ENCODE assay signal across 8 cellular contexts in genomic region chr12:108634225-108634795, GRCh38. TPM values are rescaled to one million over a fixed set of nuclear protein-coding genes. Genes with fewer than 3 reads are reported as not detected.
DNase-seq lines count a peak whose midpoint lies in the region; ATAC-seq, FAIRE-seq and TF ChIP-seq lines count a peak whose summit lies in the region.

No MANE protein-coding gene starts in this region.

- H3K27ac ChIP-seq in effector memory CD4-positive, alpha-beta T cell (ENCODE audit: insufficient read depth, low read length, poor library complexity, severe bottlenecking) = peak overlapping the region; percentile 95
- no peak overlapping the region for H3K27ac ChIP-seq in kidney (ENCODE audit: low read depth in 2 of 2, low read length in 2 of 2)

- peak; percentile 20 for DNase-seq in NCI-H82 (lab: John Stamatoyannopoulos, UW)
- DNase-seq in NCI-H82 treated with DMSO at 0.1 percent for 48 hours (lab: John Stamatoyannopoulos, UW; ENCODE audit: unreplicated experiment) = no peak
- DNase-seq in RPMI8226 = peak; percentile 91
- peak; percentile 25 to 28 (median 27) for DNase-seq in effector memory CD4-positive, alpha-beta T cell
- DNase-seq in stimulated activated naive CD4-positive, alpha-beta T cell (lab: John Stamatoyannopoulos, UW) = peak in 5 of 6 experiments; percentile 8 to 55 (median 24)
- no peak for DNase-seq in kidney

- no peak for TF ChIP-seq CTCF in kidney (IDR thresholded peaks at IDR 0.05; ENCODE audit: borderline replicate concordance, extremely low read depth, insufficient read depth)

- H3K4me1 ChIP-seq in effector memory CD4-positive, alpha-beta T cell (ENCODE audit: control insufficient read depth, insufficient read depth, low read length, poor library complexity, severe bottlenecking) = peaks cover 49% of the 10 kb centered on the region
- no peaks in the 10 kb centered on the region for H3K4me1 ChIP-seq in kidney (ENCODE audit: control insufficient read depth in 1 of 2, insufficient read depth in 1 of 2, low read depth in 1 of 2, low read length in 2 of 2)

- ATAC-seq in HG03039 (IDR thresholded peaks at IDR 0.05; ENCODE audit: unreplicated experiment) = no peak
- ATAC-seq in GM21447 (IDR thresholded peaks at IDR 0.05; ENCODE audit: unreplicated experiment) = no peak

- no peaks in the 10 kb centered on the region for H3K9me3 ChIP-seq in effector memory CD4-positive, alpha-beta T cell (ENCODE audit: control insufficient read depth, low read length)
- H3K9me3 ChIP-seq in kidney (ENCODE audit: control insufficient read depth in 1 of 2, low read length in 2 of 2) = no peaks in the 10 kb centered on the region

- no peaks in the 10 kb centered on the region for H3K36me3 ChIP-seq in effector memory CD4-positive, alpha-beta T cell (ENCODE audit: control insufficient read depth, insufficient read depth, low read length)
- H3K36me3 ChIP-seq in kidney (ENCODE audit: control insufficient read depth in 1 of 2, insufficient read depth in 2 of 2, low read length in 2 of 2) = no peaks in the 10 kb centered on the region

- intact Hi-C loops in kidney (cut with DNase I) = no loop called here

- H3K4me3 ChIP-seq in effector memory CD4-positive, alpha-beta T cell (ENCODE audit: insufficient read depth, low read depth, low read length, poor library complexity, severe bottlenecking) = peak overlapping the region; percentile 84
- no peak overlapping the region for H3K4me3 ChIP-seq in kidney (ENCODE audit: low read length in 2 of 2)

- no peaks in the 10 kb centered on the region for H3K27me3 ChIP-seq in effector memory CD4-positive, alpha-beta T cell (replicated peaks; ENCODE audit: control insufficient read depth, insufficient read depth, low read length, poor library complexity, severe bottlenecking)

- H3K9ac ChIP-seq in kidney (ENCODE audit: low read length in 2 of 2) = no peak overlapping the region

- no peak for FAIRE-seq in kidney (lab: Jason Lieb, UNC)

RNA-seq across cellular contexts. Expression of gene SELPLG, which starts 0.6 kb away (rescaled TPM):
- 14.3 TPM for total RNA-seq in kidney
- 3.7 TPM for polyA plus RNA-seq in kidney (ENCODE audit: insufficient read depth, low read depth, low replicate concordance)

RNA-seq across cellular contexts. Expression of gene TMEM119, which starts 36.4 kb away (rescaled TPM):
- 15.8 TPM for total RNA-seq in kidney
- 4.1 TPM for polyA plus RNA-seq in kidney (ENCODE audit: insufficient read depth, low read depth, low replicate concordance)

Comparison
In these comparisons a context has a peak if more than half of its experiments do, and no peak if none do; other contexts are left out.
1. DNase-seq: peak in NCI-H82 (single experiment), RPMI8226 (single experiment), effector memory CD4-positive, alpha-beta T cell (3 of 3) and stimulated activated naive CD4-positive, alpha-beta T cell (5 of 6); none in NCI-H82 treated with DMSO at 0.1 percent for 48 hours (single experiment) and kidney (single experiment).